ENCODE assay signal across 9 cellular contexts in the genomic region with DNA sequence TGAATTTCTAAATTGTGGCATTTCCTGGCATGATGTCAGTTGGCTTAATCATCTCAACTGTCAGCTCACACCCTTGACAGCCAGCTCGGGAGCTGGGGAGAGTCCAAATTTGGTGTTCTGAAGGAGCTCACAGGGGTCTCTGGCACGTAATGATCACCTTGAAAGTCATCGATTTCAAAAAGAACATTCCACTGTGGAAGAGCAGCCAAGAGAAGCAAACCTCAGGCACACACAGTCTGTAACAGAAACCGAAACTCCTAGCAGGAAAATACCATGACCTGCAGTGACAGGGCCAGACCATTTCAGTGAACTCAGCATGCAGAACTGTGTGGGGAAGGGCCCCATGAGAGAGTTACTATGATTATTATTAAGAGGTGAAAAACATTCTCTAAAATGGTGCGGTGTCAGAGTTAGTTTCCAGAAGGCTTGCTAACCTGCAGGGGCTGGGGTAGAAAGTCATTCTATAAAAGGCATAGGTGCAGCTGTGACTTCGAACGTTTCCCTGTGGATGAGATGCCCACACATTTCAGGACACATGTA. TPM values are rescaled to one million over a fixed set of nuclear protein-coding genes. Genes with fewer than 3 reads are reported as not detected.
A peak's percentile ranks its signal among the peaks of the same experiment; 100 is the strongest.
DNase-seq lines count a peak whose midpoint lies in the region; ATAC-seq and TF ChIP-seq lines count a peak whose summit lies in the region.
"Had no signal": no experiment of that assay in that cellular context is flagged by ENCODE, and none has a peak within 500 bp of the region (broad histone marks: within the 10 kb centered on the region; RNA-seq: fewer than 3 reads in every experiment).

No MANE protein-coding gene starts in this region.

- H3K27me3 ChIP-seq in GM06990 (replicated peaks; ENCODE audit: control insufficient read depth, insufficient read depth, low read length) (no peaks in the 10 kb centered on the region), heart right ventricle (no peaks in the 10 kb centered on the region)

- H3K27ac ChIP-seq in heart right ventricle: peak overlapping the region; percentile 49 to 95 (median 89)

- WGBS in heart right ventricle, 2 donors: 13 to 19% methylated on average over 7 of the region's 7 CpGs

- peaks cover 19 to 75% (median 57%) of the 10 kb centered on the region in 9 donors for H3K4me1 ChIP-seq in heart right ventricle

- TF ChIP-seq CTCF in GM06990 (IDR thresholded peaks at IDR 0.05; ENCODE audit: insufficient read depth, low read length, poor library complexity, severe bottlenecking): no peak
- no peak for TF ChIP-seq CTCF in heart right ventricle (IDR thresholded peaks at IDR 0.05)

- intact Hi-C loops in heart right ventricle (cut with DNase I): loop anchor here in 2 of 10 donors (2.0 to 5.0 kb wide), 3 partner anchors 27 to 101 kb away; a partner anchor contains a TSS

- peak overlapping the region; percentile 1 for H3K4me3 ChIP-seq in GM06990 (replicated peaks; ENCODE audit: low read depth, low read length)
- H3K4me3 ChIP-seq in heart right ventricle: peak overlapping the region in 6 of 10 donors; percentile 4 to 30 (median 22)
- H3K4me3 ChIP-seq: SK-N-MC had no signal

- ATAC-seq in GM21717 (IDR thresholded peaks at IDR 0.05; ENCODE audit: unreplicated experiment): peak; percentile 80
- ATAC-seq in heart right ventricle: peak; percentile 20 to 71 (median 66)

- H3K9me3 ChIP-seq in heart right ventricle: no peaks in the 10 kb centered on the region

- H3K36me3 ChIP-seq in GM06990 (ENCODE audit: control insufficient read depth, insufficient read depth, low read length): no peaks in the 10 kb centered on the region
- H3K36me3 ChIP-seq in heart right ventricle: no peaks in the 10 kb centered on the region

- DNase-seq in GM06990 (ENCODE audit: extremely low read depth, insufficient read length) (peak; percentile 52), LHCN-M2 (ENCODE audit: low read depth) (peak; percentile 83), heart right ventricle (peak in 1 of 2 donors; percentile 54), GOT3 (lab: John Stamatoyannopoulos, UW) (no peak), cerebellar cortex (ENCODE audit: low spot score) (no peak)
- peak; percentile 33 for DNase-seq in activated T-helper 9 cell treated with anti-CD3 and anti-CD28 coated beads, Interleukin-2, amount 50 U/mL, for 16 hours (ENCODE audit: low read depth)
- peak; percentile 71 for DNase-seq in stimulated activated CD4-positive, alpha-beta T cell treated with anti-CD3 and anti-CD28 coated beads, Interleukin-15, amount 100 ng/mL, for 24 hours

RNA-seq across cellular contexts. Expression of a gene that starts 26.4 kb away (rescaled TPM):
- total RNA-seq in LHCN-M2 (2014; rRNA removed): 30.7 and 35.9 TPM in 2 replicates
- 48.4 TPM for polyA plus RNA-seq in LHCN-M2 (2012)
- total RNA-seq in heart right ventricle: 10 to 100 TPM; 40.4 to 90.5 (median 56.6) TPM
- 10 to 100 TPM; 22.1 to 34.1 TPM for polyA plus RNA-seq in heart right ventricle

Comparison
In these comparisons a context has a peak if more than half of its experiments do, and no peak if none do; other contexts are left out.
1. DNase-seq: peak in GM06990 (single experiment), LHCN-M2 (single experiment), activated T-helper 9 cell treated with anti-CD3 and anti-CD28 coated beads, Interleukin-2, amount 50 U/mL, for 16 hours (single experiment) and stimulated activated CD4-positive, alpha-beta T cell treated with anti-CD3 and anti-CD28 coated beads, Interleukin-15, amount 100 ng/mL, for 24 hours (single experiment); none in GOT3 (single experiment) and cerebellar cortex (single experiment).